Comparison of ENCODE assay signal across 2 cellular contexts in genomic region chr12:65649126-65649525, GRCh38.
TF ChIP-seq lines count a peak whose summit lies in the region.

No MANE protein-coding gene starts in this region.

TF ChIP-seq in endothelial cell of umbilical vein, 7 proteins besides CTCF, POLR2A, EP300 and RAD21:
- TF ChIP-seq GATA2 (IDR thresholded peaks at IDR 0.05; ENCODE audit: insufficient read depth, insufficient read length, low read depth, low read length) = peak; percentile 71
- peak; percentile 97 for TF ChIP-seq POLR2AphosphoS5 (IDR thresholded peaks at IDR 0.05; ENCODE audit: insufficient read depth, low read depth, low read length)
- TF ChIP-seq FOS (IDR thresholded peaks at IDR 0.05; ENCODE audit: borderline replicate concordance, insufficient read depth, low read length) = peak; percentile 100
- TF ChIP-seq MYC (IDR thresholded peaks at IDR 0.05; ENCODE audit: low read depth, low read length) = no peak
- TF ChIP-seq MAX (IDR thresholded peaks at IDR 0.05; ENCODE audit: insufficient read depth, insufficient read length) = no peak
- TF ChIP-seq JUN (IDR thresholded peaks at IDR 0.05; ENCODE audit: borderline replicate concordance, insufficient read depth, insufficient read length, low read depth) = peak; percentile 99
- TF ChIP-seq EZH2 (IDR thresholded peaks at IDR 0.05; ENCODE audit: borderline replicate concordance, low read depth, low read length, severe bottlenecking) = no peak

TF ChIP-seq in GM23338, 12 proteins besides CTCF, POLR2A, EP300 and RAD21:
- no peak for TF ChIP-seq EZH2phosphoT487 (IDR thresholded peaks at IDR 0.05; ENCODE audit: unreplicated experiment)
- no peak for TF ChIP-seq CREB1 (CRISPR knock-in tag; IDR thresholded peaks at IDR 0.05; ENCODE audit: low read depth)
- no peak for TF ChIP-seq JUNB (IDR thresholded peaks at IDR 0.05; ENCODE audit: unreplicated experiment)
- TF ChIP-seq NANOG (IDR thresholded peaks at IDR 0.05; ENCODE audit: borderline replicate concordance) = no peak
- TF ChIP-seq EZH2 (IDR thresholded peaks at IDR 0.05; ENCODE audit: low read depth, unreplicated experiment) = no peak
- TF ChIP-seq STAT1 (IDR thresholded peaks at IDR 0.05; ENCODE audit: unreplicated experiment) = no peak
- TF ChIP-seq, protein P1, sequence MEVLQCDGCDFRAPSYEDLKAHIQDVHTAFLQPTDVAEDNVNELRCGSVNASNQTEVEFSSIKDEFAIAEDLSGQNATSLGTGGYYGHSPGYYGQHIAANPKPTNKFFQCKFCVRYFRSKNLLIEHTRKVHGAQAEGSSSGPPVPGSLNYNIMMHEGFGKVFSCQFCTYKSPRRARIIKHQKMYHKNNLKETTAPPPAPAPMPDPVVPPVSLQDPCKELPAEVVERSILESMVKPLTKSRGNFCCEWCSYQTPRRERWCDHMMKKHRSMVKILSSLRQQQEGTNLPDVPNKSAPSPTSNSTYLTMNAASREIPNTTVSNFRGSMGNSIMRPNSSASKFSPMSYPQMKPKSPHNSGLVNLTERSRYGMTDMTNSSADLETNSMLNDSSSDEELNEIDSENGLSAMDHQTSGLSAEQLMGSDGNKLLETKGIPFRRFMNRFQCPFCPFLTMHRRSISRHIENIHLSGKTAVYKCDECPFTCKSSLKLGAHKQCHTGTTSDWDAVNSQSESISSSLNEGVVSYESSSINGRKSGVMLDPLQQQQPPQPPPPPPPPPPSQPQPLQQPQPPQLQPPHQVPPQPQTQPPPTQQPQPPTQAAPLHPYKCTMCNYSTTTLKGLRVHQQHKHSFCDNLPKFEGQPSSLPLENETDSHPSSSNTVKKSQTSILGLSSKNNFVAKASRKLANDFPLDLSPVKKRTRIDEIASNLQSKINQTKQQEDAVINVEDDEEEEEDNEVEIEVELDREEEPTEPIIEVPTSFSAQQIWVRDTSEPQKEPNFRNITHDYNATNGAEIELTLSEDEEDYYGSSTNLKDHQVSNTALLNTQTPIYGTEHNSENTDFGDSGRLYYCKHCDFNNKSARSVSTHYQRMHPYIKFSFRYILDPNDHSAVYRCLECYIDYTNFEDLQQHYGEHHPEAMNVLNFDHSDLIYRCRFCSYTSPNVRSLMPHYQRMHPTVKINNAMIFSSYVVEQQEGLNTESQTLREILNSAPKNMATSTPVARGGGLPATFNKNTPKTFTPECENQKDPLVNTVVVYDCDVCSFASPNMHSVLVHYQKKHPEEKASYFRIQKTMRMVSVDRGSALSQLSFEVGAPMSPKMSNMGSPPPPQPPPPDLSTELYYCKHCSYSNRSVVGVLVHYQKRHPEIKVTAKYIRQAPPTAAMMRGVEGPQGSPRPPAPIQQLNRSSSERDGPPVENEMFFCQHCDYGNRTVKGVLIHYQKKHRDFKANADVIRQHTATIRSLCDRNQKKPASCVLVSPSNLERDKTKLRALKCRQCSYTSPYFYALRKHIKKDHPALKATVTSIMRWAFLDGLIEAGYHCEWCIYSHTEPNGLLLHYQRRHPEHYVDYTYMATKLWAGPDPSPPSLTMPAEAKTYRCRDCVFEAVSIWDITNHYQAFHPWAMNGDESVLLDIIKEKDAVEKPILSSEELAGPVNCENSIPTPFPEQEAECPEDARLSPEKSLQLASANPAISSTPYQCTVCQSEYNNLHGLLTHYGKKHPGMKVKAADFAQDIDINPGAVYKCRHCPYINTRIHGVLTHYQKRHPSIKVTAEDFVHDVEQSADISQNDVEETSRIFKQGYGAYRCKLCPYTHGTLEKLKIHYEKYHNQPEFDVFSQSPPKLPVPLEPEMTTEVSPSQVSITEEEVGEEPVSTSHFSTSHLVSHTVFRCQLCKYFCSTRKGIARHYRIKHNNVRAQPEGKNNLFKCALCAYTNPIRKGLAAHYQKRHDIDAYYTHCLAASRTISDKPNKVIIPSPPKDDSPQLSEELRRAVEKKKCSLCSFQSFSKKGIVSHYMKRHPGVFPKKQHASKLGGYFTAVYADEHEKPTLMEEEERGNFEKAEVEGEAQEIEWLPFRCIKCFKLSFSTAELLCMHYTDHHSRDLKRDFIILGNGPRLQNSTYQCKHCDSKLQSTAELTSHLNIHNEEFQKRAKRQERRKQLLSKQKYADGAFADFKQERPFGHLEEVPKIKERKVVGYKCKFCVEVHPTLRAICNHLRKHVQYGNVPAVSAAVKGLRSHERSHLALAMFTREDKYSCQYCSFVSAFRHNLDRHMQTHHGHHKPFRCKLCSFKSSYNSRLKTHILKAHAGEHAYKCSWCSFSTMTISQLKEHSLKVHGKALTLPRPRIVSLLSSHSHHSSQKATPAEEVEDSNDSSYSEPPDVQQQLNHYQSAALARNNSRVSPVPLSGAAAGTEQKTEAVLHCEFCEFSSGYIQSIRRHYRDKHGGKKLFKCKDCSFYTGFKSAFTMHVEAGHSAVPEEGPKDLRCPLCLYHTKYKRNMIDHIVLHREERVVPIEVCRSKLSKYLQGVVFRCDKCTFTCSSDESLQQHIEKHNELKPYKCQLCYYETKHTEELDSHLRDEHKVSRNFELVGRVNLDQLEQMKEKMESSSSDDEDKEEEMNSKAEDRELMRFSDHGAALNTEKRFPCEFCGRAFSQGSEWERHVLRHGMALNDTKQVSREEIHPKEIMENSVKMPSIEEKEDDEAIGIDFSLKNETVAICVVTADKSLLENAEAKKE (CRISPR knock-in tag; IDR thresholded peaks at IDR 0.05) = no peak
